Comparison of ENCODE assay signal across 10 cellular contexts in genomic region chr14:105389976-105390848, GRCh38. TPM values are rescaled to one million over a fixed set of nuclear protein-coding genes. Genes with fewer than 3 reads are reported as not detected.
DNase-seq lines count a peak whose midpoint lies in the region; ATAC-seq and TF ChIP-seq lines count a peak whose summit lies in the region.
"Had no signal": no experiment of that assay in that cellular context is flagged by ENCODE, and none has a peak within 500 bp of the region (broad histone marks: within the 10 kb centered on the region; RNA-seq: fewer than 3 reads in every experiment).

No MANE protein-coding gene starts in this region.

- no peak for TF ChIP-seq CTCF in spleen (IDR thresholded peaks at IDR 0.05 in 8 of 11, conservative IDR thresholded peaks at IDR 0.05 in 3 of 11)

- peak; percentile 38 for ATAC-seq in left ventricle myocardium superior
- ATAC-seq in HG03521 (IDR thresholded peaks at IDR 0.05; ENCODE audit: unreplicated experiment), result no peak
- ATAC-seq in HG03457 (IDR thresholded peaks at IDR 0.05; ENCODE audit: unreplicated experiment), result no peak

- intact Hi-C loops in left ventricle myocardium superior (cut with micrococcal nuclease) (no loop called here), spleen (cut with DNase I; ENCODE audit: low total_unique reads) (no loop called here)

- no peak overlapping the region for H3K27ac ChIP-seq in SK-N-MC
- H3K27ac ChIP-seq in spleen, result peak overlapping the region in 7 of 8 donors; percentile 22 to 80 (median 71)

- DNase-seq in Jurkat, Clone E6-1 (ENCODE audit: low read depth, low spot score), result peak; percentile 19
- DNase-seq in SK-N-MC (ENCODE audit: low read depth, low spot score) (no peak), left ventricle myocardium superior (no peak), spleen (no peak), NCI-H2196 (lab: John Stamatoyannopoulos, UW; ENCODE audit: unreplicated experiment) (no peak)
- no peak for DNase-seq in central memory CD4-positive, alpha-beta T cell
- DNase-seq: activated CD4-positive, alpha-beta T cell treated with anti-CD3 and anti-CD28 coated beads, Interleukin-2, amount 50 U/mL, for 1 hour; effector CD4-positive, alpha-beta T cell had no signal

- no peaks in the 10 kb centered on the region for H3K9me3 ChIP-seq in SK-N-MC (ENCODE audit: low read depth, low read length)
- H3K9me3 ChIP-seq in spleen, result no peaks in the 10 kb centered on the region

- H3K4me1 ChIP-seq in spleen, result peaks cover 0 to 60% (median 27%) of the 10 kb centered on the region in 6 donors

- no peaks in the 10 kb centered on the region for H3K36me3 ChIP-seq in SK-N-MC (ENCODE audit: insufficient read depth, low read length)
- peaks cover 0 to 67% (median 23%) of the 10 kb centered on the region in 6 donors for H3K36me3 ChIP-seq in spleen

- H3K4me3 ChIP-seq in Jurkat, Clone E6-1 (ENCODE audit: low read length), result no peak overlapping the region
- H3K4me3 ChIP-seq in SK-N-MC (no peak overlapping the region), spleen (no peak overlapping the region)

- no peak for TF ChIP-seq POLR2A in spleen (IDR thresholded peaks at IDR 0.05)

- WGBS in spleen, 5 donors, result 46 to 63% (median 53%) methylated on average over 18 to 27 of the region's 27 CpGs

- H3K27me3 ChIP-seq in spleen (replicated peaks in 1 of 7), result no peaks in the 10 kb centered on the region

- H3K9ac ChIP-seq in SK-N-MC (ENCODE audit: insufficient read length), result peak overlapping the region; percentile 15

RNA-seq across cellular contexts. Expression of gene TEX22, which starts 8.1 kb away (rescaled TPM):
- polyA plus RNA-seq in Jurkat, Clone E6-1 (2012; ENCODE audit: insufficient read depth, insufficient read length), result 3.9 TPM
- 1.6 TPM for total RNA-seq in left ventricle myocardium superior
- 1 to 10 TPM in 5 of 7 donors, under 1 TPM in 2; 0.33 to 5.3 (median 1.8) TPM for total RNA-seq in spleen
- under 1 TPM; 0.33 to 0.59 (median 0.54) TPM for polyA plus RNA-seq in spleen

RNA-seq across cellular contexts. Expression of gene MTA1, which starts 29.4 kb away (rescaled TPM):
- polyA plus RNA-seq in Jurkat, Clone E6-1 (2012; ENCODE audit: insufficient read depth, insufficient read length), result 184 TPM
- 201 TPM for total RNA-seq in left ventricle myocardium superior
- total RNA-seq in spleen, result 100 to 1,000 TPM in 3 of 7 donors, 10 to 100 TPM in 4; 63.7 to 128 (median 82.6) TPM
- 10 to 100 TPM; 33.0 to 83.1 (median 52.6) TPM for polyA plus RNA-seq in spleen
